Comparison of ENCODE assay signal across 26 cellular contexts in the genomic region with DNA sequence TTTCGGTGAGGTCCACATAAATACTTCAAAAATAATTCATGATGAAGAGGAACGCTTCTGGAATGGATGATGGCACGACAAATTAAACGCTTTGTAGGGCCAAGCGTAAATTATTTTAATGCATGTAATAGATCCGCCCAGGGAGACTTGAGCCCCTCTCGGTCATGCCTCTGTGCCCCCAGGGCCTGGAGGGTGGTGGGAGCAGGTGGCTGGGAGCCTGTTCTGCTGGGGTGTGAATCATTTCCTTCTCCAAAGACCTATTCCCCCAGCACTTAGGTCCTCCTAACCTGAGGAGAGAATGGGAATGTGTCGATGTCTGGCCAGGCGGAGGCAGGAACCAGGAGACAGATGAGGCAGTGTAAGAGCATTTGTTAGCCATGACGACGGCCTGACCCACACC.
"Had no signal": no experiment of that assay in that cellular context is flagged by ENCODE, and none has a peak within 500 bp of the region (broad histone marks: within the 10 kb centered on the region; RNA-seq: fewer than 3 reads in every experiment).

No MANE protein-coding gene starts in this region.

- H3K4me1 Mint-ChIP-seq: activated T-helper 17 cell treated with anti-CD3 and anti-CD28 coated beads, Interleukin-2, amount 50 U/mL, for 72 hours had no signal

- H3K9me3 Mint-ChIP-seq: activated CD4-positive, alpha-beta memory T cell treated with anti-CD3 and anti-CD28 coated beads, Interleukin-2, amount 10 ng/mL, durations not matched to agents 7 days and 5 days; activated CD4-positive, alpha-beta T cell treated with anti-CD3 and anti-CD28 coated beads, Interleukin-2, amount 10 ng/mL, durations not matched to agents 7 days and 5 days; activated T-cell treated with anti-CD3 and anti-CD28 coated beads, Interleukin-2, amount 50 U/mL, for 4 hours; activated T-helper 17 cell treated with anti-CD3 and anti-CD28 coated beads, Interleukin-2, amount 50 U/mL, for 72 hours; effector memory CD8-positive, alpha-beta T cell had no signal

- DNase-seq: activated CD4-positive, alpha-beta memory T cell treated with anti-CD3 and anti-CD28 coated beads, Interleukin-2, amount 10 ng/mL, durations not matched to agents 7 days and 5 days; activated CD4-positive, alpha-beta T cell treated with anti-CD3 and anti-CD28 coated beads for 4 hours; activated CD4-positive, alpha-beta T cell treated with anti-CD3 and anti-CD28 coated beads, Interleukin-2, amount 10 ng/mL, durations not matched to agents 7 days and 5 days; activated CD4-positive, alpha-beta T cell treated with anti-CD3 and anti-CD28 coated beads, Interleukin-2, amount 50 U/mL, for 4 hours; activated CD4-positive, CD25-positive, alpha-beta regulatory T cell; activated CD4-positive, CD25-positive, alpha-beta regulatory T cell treated with anti-CD3 and anti-CD28 coated beads, Interleukin-2, amount 50 U/mL, for 72 hours; activated effector memory CD4-positive, alpha-beta T cell treated with Interleukin-2 at 50 U/mL for 16 hours; activated gamma-delta T cell treated with Interleukin-2 at 50 U/mL for 16 hours; activated naive CD4-positive, alpha-beta T cell treated with anti-CD3 and anti-CD28 coated beads, Interleukin-2, amount 50 U/mL, for 16 hours; activated naive CD4-positive, alpha-beta T cell treated with Interleukin-2 at 50 U/mL for 16 hours; activated T-cell treated with anti-CD3 and anti-CD28 coated beads, Interleukin-2, amount 50 U/mL, for 4 hours; adrenal gland; amygdala; aorta; body of pancreas; caudate nucleus; cortex of kidney; dermis blood vessel endothelial cell; effector CD4-positive, alpha-beta T cell; effector memory CD8-positive, alpha-beta T cell; erythroblast; foreskin keratinocyte; gastrocnemius medialis; T-helper 2 cell had no signal

- H3K4me3 Mint-ChIP-seq: activated CD4-positive, alpha-beta memory T cell treated with anti-CD3 and anti-CD28 coated beads, Interleukin-2, amount 10 ng/mL, durations not matched to agents 7 days and 5 days; activated CD4-positive, alpha-beta T cell treated with anti-CD3 and anti-CD28 coated beads, Interleukin-2, amount 10 ng/mL, durations not matched to agents 7 days and 5 days; activated naive CD8-positive, alpha-beta T cell; activated T-cell treated with anti-CD3 and anti-CD28 coated beads, Interleukin-2, amount 50 U/mL, for 4 hours; activated T-helper 17 cell treated with anti-CD3 and anti-CD28 coated beads, Interleukin-2, amount 50 U/mL, for 72 hours; effector memory CD8-positive, alpha-beta T cell had no signal

- H3K36me3 Mint-ChIP-seq: activated naive CD8-positive, alpha-beta T cell had no signal

- ATAC-seq: activated T-cell treated with anti-CD3 and anti-CD28 coated beads, Interleukin-2, amount 50 U/mL, for 4 hours; activated T-helper 17 cell treated with anti-CD3 and anti-CD28 coated beads, Interleukin-2, amount 50 U/mL, for 72 hours; body of pancreas; effector memory CD8-positive, alpha-beta T cell; foreskin keratinocyte; gastrocnemius medialis had no signal

- H3K27ac Mint-ChIP-seq: activated CD4-positive, alpha-beta memory T cell treated with anti-CD3 and anti-CD28 coated beads, Interleukin-2, amount 10 ng/mL, durations not matched to agents 7 days and 5 days; activated CD4-positive, alpha-beta T cell treated with anti-CD3 and anti-CD28 coated beads, Interleukin-2, amount 10 ng/mL, durations not matched to agents 7 days and 5 days; activated naive CD8-positive, alpha-beta T cell; activated T-helper 17 cell treated with anti-CD3 and anti-CD28 coated beads, Interleukin-2, amount 50 U/mL, for 72 hours; effector memory CD8-positive, alpha-beta T cell had no signal
